ENCODE assay signal across 20 cellular contexts in the genomic region with DNA sequence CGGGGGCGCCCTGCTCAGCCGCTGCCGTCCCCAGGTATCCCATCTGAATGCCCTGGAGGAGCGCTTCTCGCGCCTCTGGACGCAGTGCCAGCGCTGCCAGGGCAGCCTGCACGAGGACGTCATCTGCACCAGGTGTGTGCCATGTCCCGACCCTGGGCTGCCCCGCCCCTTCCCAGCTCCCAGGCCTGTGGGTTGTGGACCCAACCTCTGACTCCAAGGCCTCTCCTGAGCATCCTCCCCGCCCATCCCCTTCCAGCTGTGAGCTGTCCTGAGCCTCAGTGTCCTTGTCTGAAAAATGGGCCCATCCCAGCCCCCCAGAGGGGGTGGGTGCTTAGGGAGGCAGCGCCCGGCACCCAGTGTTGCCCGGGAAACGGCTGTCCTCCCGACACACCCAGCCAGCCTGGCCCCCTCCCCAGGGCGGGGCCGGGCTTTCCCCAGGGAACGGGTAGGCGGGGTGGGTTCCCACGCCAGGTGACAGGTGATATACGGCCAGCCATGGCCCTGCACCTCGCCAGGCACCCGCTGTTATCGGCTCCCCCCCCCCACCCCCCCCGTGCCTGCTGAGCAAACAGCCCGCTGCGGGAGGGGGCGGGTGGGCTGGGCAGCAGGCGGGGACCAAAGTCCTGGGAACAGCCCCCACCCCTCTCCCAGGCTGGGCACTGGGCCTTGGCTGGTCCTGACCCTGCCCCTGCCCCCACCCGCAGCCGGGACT. TPM values are rescaled to one million over a fixed set of nuclear protein-coding genes. Genes with fewer than 3 reads are reported as not detected.
DNase-seq lines count a peak whose midpoint lies in the region; ATAC-seq and TF ChIP-seq lines count a peak whose summit lies in the region.
"Had no signal": no experiment of that assay in that cellular context is flagged by ENCODE, and none has a peak within 500 bp of the region (broad histone marks: within the 10 kb centered on the region; RNA-seq: fewer than 3 reads in every experiment).

No MANE protein-coding gene starts in this region.

- H3K9me3 ChIP-seq in HEK293 (ENCODE audit: control insufficient read depth, insufficient read depth, low read depth, low read length), result no peaks in the 10 kb centered on the region
- H3K9me3 ChIP-seq: ascending aorta, upper lobe of right lung had no signal

- H3K4me3 ChIP-seq in GM12865 (ENCODE audit: low read depth, low read length), result no peak overlapping the region; the same call in 1 of the 2 replicates
- no peak overlapping the region for H3K4me3 ChIP-seq in HEK293 (ENCODE audit: low read depth, low read length)
- H3K4me3 ChIP-seq: ascending aorta, neural progenitor cell, upper lobe of right lung had no signal

- no peaks in the 10 kb centered on the region for H3K9me3 Mint-ChIP-seq in naive B cell
- H3K9me3 Mint-ChIP-seq: neural progenitor cell; stimulated activated naive CD8-positive, alpha-beta T cell treated with anti-CD3 and anti-CD28 coated beads, Interleukin-15, Interleukin-2, amounts not matched to agents 100 ng/mL and 50 ng/mL, for 24 hours had no signal

- peaks cover 12 to 29% of the 10 kb centered on the region in 2 donors for H3K36me3 Mint-ChIP-seq in naive B cell

- no peak overlapping the region for H3K27ac ChIP-seq in HEK293 (ENCODE audit: extremely low read depth, low read depth, low read length)
- H3K27ac ChIP-seq: ascending aorta, neural progenitor cell, upper lobe of right lung had no signal

- CTCF ChIA-PET in HEK293 (lab: Yijun Ruan, JAX), result interaction anchor here (0.5 kb wide), 1 partner anchor 123 kb away, joined by 5 read pairs; no protein-coding TSS in a partner anchor

- H3K27ac Mint-ChIP-seq in naive B cell, result peak overlapping the region; percentile 70 to 99 (median 96)
- H3K27ac Mint-ChIP-seq: neural progenitor cell; stimulated activated naive CD8-positive, alpha-beta T cell treated with anti-CD3 and anti-CD28 coated beads, Interleukin-15, Interleukin-2, amounts not matched to agents 100 ng/mL and 50 ng/mL, for 24 hours had no signal

- no peaks in the 10 kb centered on the region for H3K4me1 ChIP-seq in HEK293 (ENCODE audit: control insufficient read depth, insufficient read depth, low read length)
- H3K4me1 ChIP-seq: upper lobe of right lung had no signal

- POLR2A ChIA-PET in HEK293 (lab: Yijun Ruan, JAX), result interaction anchor here (0.6 kb wide), 1 partner anchor 33 kb away, joined by 4 read pairs; no protein-coding TSS in a partner anchor

- TF ChIP-seq CTCF in GM12865 (IDR thresholded peaks at IDR 0.05; ENCODE audit: insufficient read depth, low read depth, low read length, missing control alignments) (no peak), HEK293 (tag by site-specific recombination; IDR thresholded peaks at IDR 0.05) (no peak)

- ATAC-seq in naive B cell (ENCODE audit: low read depth in 2 of 2), result no peak
- ATAC-seq in GM18520 (IDR thresholded peaks at IDR 0.05; ENCODE audit: unreplicated experiment), result no peak
- ATAC-seq: upper lobe of right lung had no signal

- peaks cover 48 to 68% (median 62%) of the 10 kb centered on the region in 3 donors for H3K4me1 Mint-ChIP-seq in naive B cell

- H3K27me3 Mint-ChIP-seq in naive B cell, result no peaks in the 10 kb centered on the region

- DNase-seq in GM12865 (ENCODE audit: low read depth) (peak; percentile 26), RPMI8226 (peak; percentile 73), naive B cell (peak; percentile 64), NCI-H2227 treated with DMSO at 0.1 percent for 48 hours (lab: John Stamatoyannopoulos, UW) (no peak), SHP77 (lab: John Stamatoyannopoulos, UW) (no peak), foreskin melanocyte (no peak)
- DNase-seq: activated CD4-positive, alpha-beta T cell treated with anti-CD3 and anti-CD28 coated beads for 48 hours; activated CD8-positive, alpha-beta memory T cell treated with anti-CD3 and anti-CD28 coated beads, Interleukin-2, amount 50 U/mL, for 48 hours; activated naive CD4-positive, alpha-beta T cell; C1 segment of cervical spinal cord; DMS79; kidney; MM.1S; NCI-H2107; upper lobe of right lung had no signal

- peak overlapping the region; percentile 96 to 100 (median 99) for H3K4me3 Mint-ChIP-seq in naive B cell
- H3K4me3 Mint-ChIP-seq: neural progenitor cell; stimulated activated naive CD8-positive, alpha-beta T cell treated with anti-CD3 and anti-CD28 coated beads, Interleukin-15, Interleukin-2, amounts not matched to agents 100 ng/mL and 50 ng/mL, for 24 hours had no signal

- peaks cover 6 to 30% of the 10 kb centered on the region in 2 experiments; a peak in 2 of 3 replicates for H3K36me3 ChIP-seq in HEK293 (ENCODE audit: control insufficient read depth in 2 of 2, insufficient read depth in 1 of 2, low read length in 2 of 2)
- H3K36me3 ChIP-seq: ascending aorta, neural progenitor cell, upper lobe of right lung had no signal

TF ChIP-seq in HEK293, 187 proteins besides CTCF, POLR2A, EP300 and RAD21:
- TF ChIP-seq ZEB2 (tag by site-specific recombination; IDR thresholded peaks at IDR 0.05), result peak; percentile 39; the same call in 1 of the 2 replicates
- TF ChIP-seq KLF8 (tag by site-specific recombination; IDR thresholded peaks at IDR 0.05), result peak; percentile 84
- TF ChIP-seq KLF1 (tag by site-specific recombination; IDR thresholded peaks at IDR 0.05), result peak; percentile 99
- TF ChIP-seq, protein P1, sequence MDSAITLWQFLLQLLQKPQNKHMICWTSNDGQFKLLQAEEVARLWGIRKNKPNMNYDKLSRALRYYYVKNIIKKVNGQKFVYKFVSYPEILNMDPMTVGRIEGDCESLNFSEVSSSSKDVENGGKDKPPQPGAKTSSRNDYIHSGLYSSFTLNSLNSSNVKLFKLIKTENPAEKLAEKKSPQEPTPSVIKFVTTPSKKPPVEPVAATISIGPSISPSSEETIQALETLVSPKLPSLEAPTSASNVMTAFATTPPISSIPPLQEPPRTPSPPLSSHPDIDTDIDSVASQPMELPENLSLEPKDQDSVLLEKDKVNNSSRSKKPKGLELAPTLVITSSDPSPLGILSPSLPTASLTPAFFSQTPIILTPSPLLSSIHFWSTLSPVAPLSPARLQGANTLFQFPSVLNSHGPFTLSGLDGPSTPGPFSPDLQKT (IDR thresholded peaks at IDR 0.05; ENCODE audit: borderline replicate concordance, low read depth, low read length), result no peak
- TF ChIP-seq TRIM28 (IDR thresholded peaks at IDR 0.05; ENCODE audit: borderline replicate concordance, low read length), result no peak
- TF ChIP-seq, protein P2, sequence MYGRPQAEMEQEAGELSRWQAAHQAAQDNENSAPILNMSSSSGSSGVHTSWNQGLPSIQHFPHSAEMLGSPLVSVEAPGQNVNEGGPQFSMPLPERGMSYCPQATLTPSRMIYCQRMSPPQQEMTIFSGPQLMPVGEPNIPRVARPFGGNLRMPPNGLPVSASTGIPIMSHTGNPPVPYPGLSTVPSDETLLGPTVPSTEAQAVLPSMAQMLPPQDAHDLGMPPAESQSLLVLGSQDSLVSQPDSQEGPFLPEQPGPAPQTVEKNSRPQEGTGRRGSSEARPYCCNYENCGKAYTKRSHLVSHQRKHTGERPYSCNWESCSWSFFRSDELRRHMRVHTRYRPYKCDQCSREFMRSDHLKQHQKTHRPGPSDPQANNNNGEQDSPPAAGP (tag by site-specific recombination; IDR thresholded peaks at IDR 0.05), result peak; percentile 55; the same call in 1 of the 2 replicates
- TF ChIP-seq KLF9 (tag by site-specific recombination; IDR thresholded peaks at IDR 0.05; ENCODE audit: low read depth), result peak; percentile 33; the same call in 1 of the 2 replicates
- no peak for TF ChIP-seq ZNF777 (tag by site-specific recombination; IDR thresholded peaks at IDR 0.05; ENCODE audit: borderline replicate concordance)
- TF ChIP-seq ZNF341 (tag by site-specific recombination; IDR thresholded peaks at IDR 0.05; ENCODE audit: low read depth), result peak; percentile 69

RNA-seq across cellular contexts. Expression of a gene that starts 1.4 kb away (rescaled TPM):
- 100 to 1,000 TPM; 218 to 343 (median 286) TPM for polyA plus RNA-seq in naive B cell (ENCODE audit: low read depth in 6 of 6)

RNA-seq across cellular contexts. Expression of a gene that starts 15.4 kb away (rescaled TPM):
- 1 to 10 TPM in 3 of 6 donors, under 1 TPM in 2, not detected in 1; 0.44 to 6.6 (median 1.2) TPM for polyA plus RNA-seq in naive B cell (ENCODE audit: low read depth in 6 of 6)

RNA-seq across cellular contexts. Expression of a gene that starts 33.1 kb away (rescaled TPM):
- polyA plus RNA-seq in naive B cell (ENCODE audit: low read depth in 6 of 6), result 10 to 100 TPM; 22.9 to 46.7 (median 32.1) TPM

RNA-seq across cellular contexts. Expression of a gene that starts 41.0 kb away (rescaled TPM):
- 100 to 1,000 TPM in 1 of 6 donors, 10 to 100 TPM in 5; 70.9 to 115 (median 76.1) TPM for polyA plus RNA-seq in naive B cell (ENCODE audit: low read depth in 6 of 6)

RNA-seq across cellular contexts. Expression of a gene that starts 51.9 kb away (rescaled TPM):
- 1 to 10 TPM in 3 of 6 donors, under 1 TPM in 2, not detected in 1; 0.38 to 1.8 (median 1.1) TPM for polyA plus RNA-seq in naive B cell (ENCODE audit: low read depth in 6 of 6)

Comparison
In these comparisons a context has a peak if more than half of its experiments do, and no peak if none do; other contexts are left out.
1. DNase-seq: peak in GM12865 (single experiment), RPMI8226 (single experiment) and naive B cell (single experiment); none in NCI-H2227 treated with DMSO at 0.1 percent for 48 hours (single experiment), SHP77 (0 of 2) and foreskin melanocyte (single experiment).